8 cellular contexts compared by ENCODE assay signal in the genomic region with DNA sequence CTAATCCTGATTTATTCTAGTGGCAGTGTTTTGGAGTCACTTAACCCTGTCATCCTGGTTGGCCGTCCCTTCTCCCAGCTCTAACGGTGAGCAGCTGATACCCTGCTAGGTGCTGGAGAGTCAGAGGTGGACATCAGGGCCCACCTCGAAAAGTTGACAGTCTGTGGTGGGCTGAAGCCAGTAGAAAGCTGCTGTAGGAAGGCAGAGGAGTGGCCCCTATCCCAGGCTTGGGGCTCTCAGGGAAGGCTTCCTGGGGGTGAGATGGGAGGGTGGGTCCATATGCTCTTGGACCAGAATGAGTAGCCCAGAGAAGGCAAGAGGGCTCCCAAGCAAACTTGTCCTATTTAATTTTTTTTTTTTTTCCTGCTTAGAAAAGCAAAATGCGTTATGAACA. TPM values are rescaled to one million over a fixed set of nuclear protein-coding genes. Genes with fewer than 3 reads are reported as not detected.
DNase-seq lines count a peak whose midpoint lies in the region; ATAC-seq and TF ChIP-seq lines count a peak whose summit lies in the region.

No MANE protein-coding gene starts in this region.

- H3F3A ChIP-seq in SU-DHL-6 (ENCODE audit: insufficient read depth): peaks cover 21% of the 10 kb centered on the region

- no peaks in the 10 kb centered on the region for H3K27me3 ChIP-seq in SU-DHL-6 (ENCODE audit: low read length)

- no peaks in the 10 kb centered on the region for H3K27me3 Mint-ChIP-seq in activated CD4-positive, alpha-beta T cell treated with anti-CD3 and anti-CD28 coated beads for 36 hours
- no peaks in the 10 kb centered on the region for H3K27me3 Mint-ChIP-seq in stimulated activated naive CD8-positive, alpha-beta T cell treated with anti-CD3 and anti-CD28 coated beads, Interleukin-15, amount 100 ng/mL, for 72 hours

- peak overlapping the region; percentile 58 for H3K27ac Mint-ChIP-seq in activated CD4-positive, alpha-beta T cell treated with anti-CD3 and anti-CD28 coated beads for 36 hours
- H3K27ac Mint-ChIP-seq in stimulated activated naive CD8-positive, alpha-beta T cell treated with anti-CD3 and anti-CD28 coated beads, Interleukin-15, amount 100 ng/mL, for 72 hours: peak overlapping the region; percentile 88 to 100

- peaks cover 31% of the 10 kb centered on the region for H4K20me1 ChIP-seq in SU-DHL-6 (ENCODE audit: low read depth, low read length)

- H3K4me3 ChIP-seq in SU-DHL-6 (ENCODE audit: insufficient read depth, low read length, poor library complexity, severe bottlenecking): no peak overlapping the region
- H3K4me3 ChIP-seq in foreskin fibroblast (ENCODE audit: low read depth in 1 of 2, low read length in 2 of 2): peak overlapping the region; percentile 96 to 100

- peak overlapping the region; percentile 32 for H3K9ac ChIP-seq in SU-DHL-6 (ENCODE audit: low read length)

- DNase-seq in activated CD4-positive, alpha-beta T cell treated with anti-CD3 and anti-CD28 coated beads for 36 hours: no peak
- no peak for DNase-seq in activated CD4-positive, alpha-beta T cell treated with anti-CD3 and anti-CD28 coated beads, Interleukin-2, amount 50 U/mL, for 1 hour
- no peak for DNase-seq in foreskin fibroblast
- DNase-seq in stimulated activated naive CD8-positive, alpha-beta T cell treated with anti-CD3 and anti-CD28 coated beads, Interleukin-15, amount 100 ng/mL, for 72 hours: peak in 1 of 2 donors; percentile 13
- no peak for DNase-seq in NOMO-1 treated with dmso at 0.1 percent for 144 hours (lab: John Stamatoyannopoulos, UW; ENCODE audit: unreplicated experiment)

- H3K4me2 ChIP-seq in SU-DHL-6 (ENCODE audit: low read depth, low read length, poor library complexity, severe bottlenecking): peak overlapping the region; percentile 50

- no peaks in the 10 kb centered on the region for H3K9me3 ChIP-seq in SU-DHL-6 (ENCODE audit: insufficient read depth, low read length)

- H3K27ac ChIP-seq in SU-DHL-6 (ENCODE audit: low read depth, low read length): no peak overlapping the region

- peaks cover 45% of the 10 kb centered on the region for H3K79me2 ChIP-seq in SU-DHL-6 (ENCODE audit: insufficient read depth, low read length)

- intact Hi-C loops in activated CD4-positive, alpha-beta T cell treated with anti-CD3 and anti-CD28 coated beads for 36 hours (cut with DNase I, micrococcal nuclease): loop anchor here (5.0 to 10.0 kb wide), 11 partner anchors 79 to 1586 kb away; a partner anchor contains a TSS

- CTCF ChIA-PET in activated CD4-positive, alpha-beta T cell treated with anti-CD3 and anti-CD28 coated beads for 36 hours (lab: Charles Lee): interaction anchor here (0.6 to 2.9 kb wide), 20 partner anchors 10 to 750 kb away, joined by 3 to 26 read pairs (median 4); no protein-coding TSS in a partner anchor

- TF ChIP-seq CTCF in SU-DHL-6 (IDR thresholded peaks at IDR 0.05; ENCODE audit: insufficient read depth, low read length, poor library complexity, severe bottlenecking): no peak
- no peak for TF ChIP-seq CTCF in foreskin fibroblast (IDR thresholded peaks at IDR 0.05; ENCODE audit: low read depth, low read length)

- no peaks in the 10 kb centered on the region for H3K9me2 ChIP-seq in SU-DHL-6 (replicated peaks; ENCODE audit: insufficient read depth, low read length)

- H3K4me1 Mint-ChIP-seq in activated CD4-positive, alpha-beta T cell treated with anti-CD3 and anti-CD28 coated beads for 36 hours: peaks cover 29% of the 10 kb centered on the region
- peaks cover 29% of the 10 kb centered on the region for H3K4me1 Mint-ChIP-seq in stimulated activated naive CD8-positive, alpha-beta T cell treated with anti-CD3 and anti-CD28 coated beads, Interleukin-15, amount 100 ng/mL, for 72 hours

- no peaks in the 10 kb centered on the region for H3K9me3 Mint-ChIP-seq in activated CD4-positive, alpha-beta T cell treated with anti-CD3 and anti-CD28 coated beads for 36 hours (ENCODE audit: low read depth)
- no peaks in the 10 kb centered on the region for H3K9me3 Mint-ChIP-seq in stimulated activated naive CD8-positive, alpha-beta T cell treated with anti-CD3 and anti-CD28 coated beads, Interleukin-15, amount 100 ng/mL, for 72 hours

- peaks cover 46% of the 10 kb centered on the region for H3K36me3 Mint-ChIP-seq in activated CD4-positive, alpha-beta T cell treated with anti-CD3 and anti-CD28 coated beads for 36 hours (ENCODE audit: low read depth)

- peak overlapping the region; percentile 85 for H2AFZ ChIP-seq in SU-DHL-6 (ENCODE audit: low read depth, low read length, severe bottlenecking)

- no peak for ATAC-seq in activated CD4-positive, alpha-beta T cell treated with anti-CD3 and anti-CD28 coated beads for 36 hours
- ATAC-seq in stimulated activated naive CD8-positive, alpha-beta T cell treated with anti-CD3 and anti-CD28 coated beads, Interleukin-15, amount 100 ng/mL, for 72 hours: no peak
- ATAC-seq in HG02852 (IDR thresholded peaks at IDR 0.05; ENCODE audit: unreplicated experiment) (no peak), HG02870 (IDR thresholded peaks at IDR 0.05; ENCODE audit: unreplicated experiment) (no peak)

- H3K4me3 Mint-ChIP-seq in activated CD4-positive, alpha-beta T cell treated with anti-CD3 and anti-CD28 coated beads for 36 hours: peak overlapping the region; percentile 84
- H3K4me3 Mint-ChIP-seq in stimulated activated naive CD8-positive, alpha-beta T cell treated with anti-CD3 and anti-CD28 coated beads, Interleukin-15, amount 100 ng/mL, for 72 hours: peak overlapping the region; percentile 87

- peaks cover 29% of the 10 kb centered on the region for H3K36me3 ChIP-seq in SU-DHL-6 (ENCODE audit: low read length)

- POLR2A ChIA-PET in activated CD4-positive, alpha-beta T cell treated with anti-CD3 and anti-CD28 coated beads for 36 hours (lab: Charles Lee): interaction anchor here (0.5 to 1.2 kb wide), 6 partner anchors 129 to 1246 kb away, joined by 3 to 4 read pairs (median 3); a partner anchor contains a TSS

RNA-seq across cellular contexts. Expression of a gene that starts 0.5 kb away (rescaled TPM):
- 1,000 to 10,000 TPM; 1,359 to 1,602 TPM for total RNA-seq in activated CD4-positive, alpha-beta T cell treated with anti-CD3 and anti-CD28 coated beads for 36 hours

RNA-seq across cellular contexts. Expression of a gene that starts 46.5 kb away (rescaled TPM):
- 10 to 100 TPM; 28.5 to 32.6 TPM for total RNA-seq in activated CD4-positive, alpha-beta T cell treated with anti-CD3 and anti-CD28 coated beads for 36 hours
